ENCODE assay signal across 1 cellular context in genomic region chr17:77066165-77066564, GRCh38.
TF ChIP-seq lines count a peak whose summit lies in the region.

No MANE protein-coding gene starts in this region.

TF ChIP-seq in SK-N-SH, 30 proteins besides CTCF, POLR2A, EP300 and RAD21 (continued from another document):
- TF ChIP-seq, protein P1, sequence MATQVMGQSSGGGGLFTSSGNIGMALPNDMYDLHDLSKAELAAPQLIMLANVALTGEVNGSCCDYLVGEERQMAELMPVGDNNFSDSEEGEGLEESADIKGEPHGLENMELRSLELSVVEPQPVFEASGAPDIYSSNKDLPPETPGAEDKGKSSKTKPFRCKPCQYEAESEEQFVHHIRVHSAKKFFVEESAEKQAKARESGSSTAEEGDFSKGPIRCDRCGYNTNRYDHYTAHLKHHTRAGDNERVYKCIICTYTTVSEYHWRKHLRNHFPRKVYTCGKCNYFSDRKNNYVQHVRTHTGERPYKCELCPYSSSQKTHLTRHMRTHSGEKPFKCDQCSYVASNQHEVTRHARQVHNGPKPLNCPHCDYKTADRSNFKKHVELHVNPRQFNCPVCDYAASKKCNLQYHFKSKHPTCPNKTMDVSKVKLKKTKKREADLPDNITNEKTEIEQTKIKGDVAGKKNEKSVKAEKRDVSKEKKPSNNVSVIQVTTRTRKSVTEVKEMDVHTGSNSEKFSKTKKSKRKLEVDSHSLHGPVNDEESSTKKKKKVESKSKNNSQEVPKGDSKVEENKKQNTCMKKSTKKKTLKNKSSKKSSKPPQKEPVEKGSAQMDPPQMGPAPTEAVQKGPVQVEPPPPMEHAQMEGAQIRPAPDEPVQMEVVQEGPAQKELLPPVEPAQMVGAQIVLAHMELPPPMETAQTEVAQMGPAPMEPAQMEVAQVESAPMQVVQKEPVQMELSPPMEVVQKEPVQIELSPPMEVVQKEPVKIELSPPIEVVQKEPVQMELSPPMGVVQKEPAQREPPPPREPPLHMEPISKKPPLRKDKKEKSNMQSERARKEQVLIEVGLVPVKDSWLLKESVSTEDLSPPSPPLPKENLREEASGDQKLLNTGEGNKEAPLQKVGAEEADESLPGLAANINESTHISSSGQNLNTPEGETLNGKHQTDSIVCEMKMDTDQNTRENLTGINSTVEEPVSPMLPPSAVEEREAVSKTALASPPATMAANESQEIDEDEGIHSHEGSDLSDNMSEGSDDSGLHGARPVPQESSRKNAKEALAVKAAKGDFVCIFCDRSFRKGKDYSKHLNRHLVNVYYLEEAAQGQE (IDR thresholded peaks at IDR 0.05; ENCODE audit: low read depth, low read length), result no peak
- TF ChIP-seq TEAD4 (IDR thresholded peaks at IDR 0.05; ENCODE audit: borderline replicate concordance, insufficient read depth), result no peak
- no peak for TF ChIP-seq RXRA (IDR thresholded peaks at IDR 0.05; ENCODE audit: borderline replicate concordance, low read depth)
- no peak for TF ChIP-seq ELF1 (IDR thresholded peaks at IDR 0.05)
- TF ChIP-seq CHD2 (IDR thresholded peaks at IDR 0.05; ENCODE audit: low read length, partially characterized antibody), result no peak
- TF ChIP-seq RCOR1 (IDR thresholded peaks at IDR 0.05; ENCODE audit: low read length), result no peak
